20 cellular contexts compared by ENCODE assay signal in the genomic region with DNA sequence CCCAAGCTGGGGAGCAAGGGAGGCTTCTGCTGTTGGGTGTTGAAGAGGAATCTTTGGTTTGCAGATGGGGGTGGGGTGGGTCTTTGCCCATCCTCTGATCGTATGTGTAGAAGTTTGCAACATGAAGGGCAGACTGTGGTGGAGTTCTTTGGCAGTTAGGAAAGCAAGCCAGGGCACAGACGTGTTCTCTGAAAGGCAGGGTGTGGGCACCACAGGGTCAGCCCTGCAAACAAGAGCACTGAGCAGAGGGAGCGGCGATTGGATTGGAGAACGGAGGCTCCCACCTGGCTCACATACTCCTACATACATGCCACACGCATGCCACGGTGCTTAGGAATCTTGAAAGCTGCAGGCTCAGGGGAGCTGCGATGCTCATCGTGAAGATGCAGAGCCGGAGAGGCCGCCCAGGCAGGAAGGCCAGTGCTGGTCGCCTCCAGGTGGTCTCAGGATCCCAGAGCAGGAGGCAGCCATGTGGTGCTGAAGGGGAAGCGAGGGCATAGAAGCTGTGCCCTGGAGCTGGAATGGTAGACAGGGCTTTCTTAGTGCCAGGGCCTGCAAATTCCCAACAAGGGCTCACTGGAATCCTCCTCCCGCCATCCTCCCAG.
DNase-seq lines count a peak whose midpoint lies in the region; ATAC-seq, FAIRE-seq and TF ChIP-seq lines count a peak whose summit lies in the region.
"Had no signal": no experiment of that assay in that cellular context is flagged by ENCODE, and none has a peak within 500 bp of the region (broad histone marks: within the 10 kb centered on the region; RNA-seq: fewer than 3 reads in every experiment).

No MANE protein-coding gene starts in this region.

- H3K4me3 Mint-ChIP-seq in activated T-cell treated with anti-CD3 and anti-CD28 coated beads, Interleukin-2, amount 50 U/mL, for 72 hours = no peak overlapping the region
- H3K4me3 Mint-ChIP-seq in stimulated activated memory B cell treated with anti-CD40 and anti-IgM and Interleukin-4, amounts not matched to agents 10 μg/mL and 1 μg/mL and 100 μg/mL, for 72 hours = no peak overlapping the region
- no peak overlapping the region for H3K4me3 Mint-ChIP-seq in Caco-2 (ENCODE audit: unreplicated experiment)
- H3K4me3 Mint-ChIP-seq: B cell; CD14-positive monocyte; CD4-positive, alpha-beta T cell; HFFc6 had no signal

- H3K4me1 Mint-ChIP-seq in activated T-cell treated with anti-CD3 and anti-CD28 coated beads, Interleukin-2, amount 50 U/mL, for 72 hours (ENCODE audit: low read depth) = no peaks in the 10 kb centered on the region
- peaks cover 28% of the 10 kb centered on the region for H3K4me1 Mint-ChIP-seq in stimulated activated memory B cell treated with anti-CD40 and anti-IgM and Interleukin-4, amounts not matched to agents 10 μg/mL and 1 μg/mL and 100 μg/mL, for 72 hours
- peaks cover 9% of the 10 kb centered on the region for H3K4me1 Mint-ChIP-seq in Caco-2 (ENCODE audit: low read depth, unreplicated experiment)
- H3K4me1 Mint-ChIP-seq: CD14-positive monocyte had no signal

- no TSS peak for BruUV-seq in Caco-2 (replicated peaks; lab: Mats Ljungman, UMichigan)

- H3K27ac ChIP-seq in esophagus muscularis mucosa (replicated peaks in 1 of 4) (no peak overlapping the region), small intestine (ENCODE audit: low read depth in 1 of 2, low read length in 1 of 2) (no peak overlapping the region)
- H3K27ac ChIP-seq: 22Rv1; BLaER1 treated with 17β-estradiol and CSF1 and Interleukin-3, amounts not matched to agents 10 nM and 100 nM had no signal

- peaks cover 4 to 9% of the 10 kb centered on the region in 2 donors for H3K9me3 Mint-ChIP-seq in activated T-cell treated with anti-CD3 and anti-CD28 coated beads, Interleukin-2, amount 50 U/mL, for 72 hours
- H3K9me3 Mint-ChIP-seq in stimulated activated memory B cell treated with anti-CD40 and anti-IgM and Interleukin-4, amounts not matched to agents 10 μg/mL and 1 μg/mL and 100 μg/mL, for 72 hours = no peaks in the 10 kb centered on the region
- peaks cover 9% of the 10 kb centered on the region for H3K9me3 Mint-ChIP-seq in Caco-2 (ENCODE audit: unreplicated experiment)

- no peak for FAIRE-seq in small intestine (lab: Jason Lieb, UNC)
- FAIRE-seq: A204.1, G401.6, GM12892 had no signal

- no peak for ATAC-seq in activated T-cell treated with anti-CD3 and anti-CD28 coated beads, Interleukin-2, amount 50 U/mL, for 72 hours (replicated peaks in 1 of 2)
- ATAC-seq in stimulated activated memory B cell treated with anti-CD40 and anti-IgM and Interleukin-4, amounts not matched to agents 10 μg/mL and 1 μg/mL and 100 μg/mL, for 72 hours = no peak
- ATAC-seq in HG03045 (IDR thresholded peaks at IDR 0.05; ENCODE audit: unreplicated experiment) = no peak

- POLR2A ChIA-PET in Caco-2 (lab: Charles Lee) = no interaction called here

- intact Hi-C loops in esophagus muscularis mucosa (cut with DNase I) = no loop called here
- intact Hi-C loops in Caco-2 (cut with micrococcal nuclease; ENCODE audit: unreplicated experiment) = no loop called here

- no peak for DNase-seq in activated T-cell treated with anti-CD3 and anti-CD28 coated beads, Interleukin-2, amount 50 U/mL, for 72 hours
- DNase-seq in activated T-cell treated with anti-CD3 and anti-CD28 coated beads, Interleukin-2, amount 50 U/mL, for 1 hour = no peak
- peak; percentile 70 for DNase-seq in esophagus muscularis mucosa (ENCODE audit: extremely low spot score)
- no peak for DNase-seq in Caco-2
- DNase-seq in small intestine = no peak
- DNase-seq: CD4-positive, alpha-beta T cell; CD8-positive, alpha-beta memory T cell; DMS153; DND-41; HFFc6 had no signal

- H3K27me3 ChIP-seq in esophagus muscularis mucosa = no peaks in the 10 kb centered on the region
- H3K27me3 ChIP-seq in Caco-2 (replicated peaks; ENCODE audit: control insufficient read depth, insufficient read depth, low read length) = no peaks in the 10 kb centered on the region
- H3K27me3 ChIP-seq in small intestine (ENCODE audit: control insufficient read depth in 2 of 2, insufficient read depth in 2 of 2, low read length in 2 of 2) = no peaks in the 10 kb centered on the region
- H3K27me3 ChIP-seq: BLaER1 treated with 17β-estradiol and CSF1 and Interleukin-3, amounts not matched to agents 10 nM and 100 nM had no signal

- WGBS in esophagus muscularis mucosa = 98% methylated on average over 14 of the region's 14 CpGs
- WGBS in small intestine, 3 donors = 95 to 97% (median 97%) methylated on average over 14 of the region's 14 CpGs

- H3K36me3 Mint-ChIP-seq in activated T-cell treated with anti-CD3 and anti-CD28 coated beads, Interleukin-2, amount 50 U/mL, for 72 hours (ENCODE audit: insufficient read depth in 2 of 2) = peaks cover 2 to 12% of the 10 kb centered on the region in 2 donors
- peaks cover 36% of the 10 kb centered on the region for H3K36me3 Mint-ChIP-seq in stimulated activated memory B cell treated with anti-CD40 and anti-IgM and Interleukin-4, amounts not matched to agents 10 μg/mL and 1 μg/mL and 100 μg/mL, for 72 hours
- peaks cover 12% of the 10 kb centered on the region for H3K36me3 Mint-ChIP-seq in Caco-2 (ENCODE audit: insufficient read depth, unreplicated experiment)
- H3K36me3 Mint-ChIP-seq: CD14-positive monocyte had no signal

- H3K27me3 Mint-ChIP-seq in activated T-cell treated with anti-CD3 and anti-CD28 coated beads, Interleukin-2, amount 50 U/mL, for 72 hours (ENCODE audit: low read depth) = no peaks in the 10 kb centered on the region
- no peaks in the 10 kb centered on the region for H3K27me3 Mint-ChIP-seq in stimulated activated memory B cell treated with anti-CD40 and anti-IgM and Interleukin-4, amounts not matched to agents 10 μg/mL and 1 μg/mL and 100 μg/mL, for 72 hours
- H3K27me3 Mint-ChIP-seq in Caco-2 (ENCODE audit: insufficient read depth, unreplicated experiment) = no peaks in the 10 kb centered on the region
- H3K27me3 Mint-ChIP-seq: B cell; CD4-positive, alpha-beta T cell; CD8-positive, alpha-beta memory T cell had no signal

- peak overlapping the region; percentile 29 for H3K27ac Mint-ChIP-seq in activated T-cell treated with anti-CD3 and anti-CD28 coated beads, Interleukin-2, amount 50 U/mL, for 72 hours
- H3K27ac Mint-ChIP-seq in stimulated activated memory B cell treated with anti-CD40 and anti-IgM and Interleukin-4, amounts not matched to agents 10 μg/mL and 1 μg/mL and 100 μg/mL, for 72 hours = peak overlapping the region; percentile 6
- H3K27ac Mint-ChIP-seq in Caco-2 (ENCODE audit: unreplicated experiment) = no peak overlapping the region
- H3K27ac Mint-ChIP-seq: B cell; CD4-positive, alpha-beta T cell; CD8-positive, alpha-beta memory T cell; HFFc6 had no signal

- no peak overlapping the region for H3K4me3 ChIP-seq in esophagus muscularis mucosa
- no peak overlapping the region for H3K4me3 ChIP-seq in Caco-2 (ENCODE audit: low read depth, low read length)
- no peak overlapping the region for H3K4me3 ChIP-seq in small intestine (ENCODE audit: low read depth in 1 of 2, low read length in 2 of 2)
- H3K4me3 ChIP-seq: BLaER1 treated with 17β-estradiol and CSF1 and Interleukin-3, amounts not matched to agents 10 nM and 100 nM; HAP-1 had no signal

- CTCF ChIA-PET in Caco-2 (lab: Charles Lee) = no interaction called here

- H3K36me3 ChIP-seq in esophagus muscularis mucosa = no peaks in the 10 kb centered on the region
- H3K36me3 ChIP-seq in Caco-2 (ENCODE audit: control insufficient read depth, insufficient read depth, low read length) = no peaks in the 10 kb centered on the region; the same call in 1 of the 2 replicates
- no peaks in the 10 kb centered on the region for H3K36me3 ChIP-seq in small intestine (ENCODE audit: control insufficient read depth in 2 of 2, insufficient read depth in 2 of 2, low read length in 2 of 2)
- H3K36me3 ChIP-seq: HAP-1 had no signal

- no peaks in the 10 kb centered on the region for H3K4me1 ChIP-seq in esophagus muscularis mucosa
- H3K4me1 ChIP-seq in Caco-2 = peaks cover 19% of the 10 kb centered on the region
- H3K4me1 ChIP-seq in small intestine (ENCODE audit: control insufficient read depth in 2 of 2, insufficient read depth in 1 of 2, low read depth in 1 of 2, low read length in 1 of 2) = peaks cover 0 to 2% of the 10 kb centered on the region in 2 donors
- H3K4me1 ChIP-seq: HAP-1 had no signal

- no peak for TF ChIP-seq CTCF in esophagus muscularis mucosa (IDR thresholded peaks at IDR 0.05)
- no peak for TF ChIP-seq CTCF in Caco-2 (IDR thresholded peaks at IDR 0.05; ENCODE audit: insufficient read depth in 1 of 2, low read depth in 1 of 2, low read length in 1 of 2, severe bottlenecking in 1 of 2, unreplicated experiment in 1 of 2)

- no peaks in the 10 kb centered on the region for H3K9me3 ChIP-seq in esophagus muscularis mucosa
- H3K9me3 ChIP-seq in Caco-2 = no peaks in the 10 kb centered on the region
- H3K9me3 ChIP-seq in small intestine (ENCODE audit: control insufficient read depth, low read depth) = no peaks in the 10 kb centered on the region
- H3K9me3 ChIP-seq: HAP-1 had no signal

- TF ChIP-seq POLR2A in esophagus muscularis mucosa (IDR thresholded peaks at IDR 0.05; ENCODE audit: low read depth) = no peak

- TF ChIP-seq EP300 in esophagus muscularis mucosa (IDR thresholded peaks at IDR 0.05) = no peak
